ENCODE assay signal across 9 cellular contexts in the genomic region with DNA sequence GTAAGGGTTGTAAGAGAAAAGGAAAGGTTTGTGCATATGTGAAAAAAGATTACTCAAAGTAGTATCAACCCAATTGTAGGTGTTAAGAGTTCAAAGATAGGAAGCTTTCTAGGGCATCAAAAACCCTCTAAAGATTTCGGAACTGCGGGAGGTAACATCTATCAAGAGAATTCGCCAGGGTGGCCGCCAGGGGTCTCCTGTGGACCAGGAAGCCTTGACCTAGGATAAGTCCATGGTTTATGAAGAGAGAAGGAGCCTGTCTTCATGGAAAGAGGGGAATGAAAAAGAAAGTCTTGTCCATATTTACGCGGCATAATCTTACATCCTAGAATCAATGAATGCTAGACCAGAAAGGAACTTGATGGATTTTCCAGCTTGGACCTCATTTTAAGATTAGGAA.
A peak's percentile ranks its signal among the peaks of the same experiment; 100 is the strongest.
DNase-seq lines count a peak whose midpoint lies in the region; ATAC-seq, FAIRE-seq and TF ChIP-seq lines count a peak whose summit lies in the region.
"Had no signal": no experiment of that assay in that cellular context is flagged by ENCODE, and none has a peak within 500 bp of the region (broad histone marks: within the 10 kb centered on the region; RNA-seq: fewer than 3 reads in every experiment).

No MANE protein-coding gene starts in this region.

- H3K27ac Mint-ChIP-seq in astrocyte (ENCODE audit: unreplicated experiment) (no peak overlapping the region), type B pancreatic cell (no peak overlapping the region)
- H3K27ac Mint-ChIP-seq in CD4-positive, alpha-beta T cell, result no peak overlapping the region

- H3K36me3 Mint-ChIP-seq in astrocyte (ENCODE audit: low read depth, unreplicated experiment) (no peaks in the 10 kb centered on the region), type B pancreatic cell (no peaks in the 10 kb centered on the region)
- H3K36me3 Mint-ChIP-seq in CD4-positive, alpha-beta T cell (ENCODE audit: low read depth), result no peaks in the 10 kb centered on the region

- intact Hi-C loops in CD4-positive, alpha-beta T cell (cut with DNase I, micrococcal nuclease), result no loop called here

- H3K4me2 ChIP-seq in DND-41 (ENCODE audit: insufficient read depth, low read length), result no peak overlapping the region
- H3K4me2 ChIP-seq in astrocyte (ENCODE audit: low read length), result no peak overlapping the region

- H3K4me1 Mint-ChIP-seq in astrocyte (ENCODE audit: low read depth, unreplicated experiment), result peaks cover 19% of the 10 kb centered on the region
- no peaks in the 10 kb centered on the region for H3K4me1 Mint-ChIP-seq in type B pancreatic cell (ENCODE audit: unreplicated experiment)
- H3K4me1 Mint-ChIP-seq in CD4-positive, alpha-beta T cell (ENCODE audit: low read depth), result no peaks in the 10 kb centered on the region

- H3K4me3 Mint-ChIP-seq in astrocyte (ENCODE audit: unreplicated experiment) (no peak overlapping the region), type B pancreatic cell (no peak overlapping the region)
- no peak overlapping the region for H3K4me3 Mint-ChIP-seq in CD4-positive, alpha-beta T cell

- H4K20me1 ChIP-seq in DND-41 (ENCODE audit: insufficient read depth, low read length) (no peaks in the 10 kb centered on the region), astrocyte (ENCODE audit: insufficient read depth, low read length) (no peaks in the 10 kb centered on the region)

- no peak for FAIRE-seq in astrocyte (lab: Jason Lieb, UNC)

- H3K27ac ChIP-seq in DND-41 (ENCODE audit: low read length), result no peak overlapping the region
- no peak overlapping the region for H3K27ac ChIP-seq in astrocyte (ENCODE audit: low read depth, low read length)
- no peak overlapping the region for H3K27ac ChIP-seq in CD4-positive, alpha-beta T cell (ENCODE audit: low read depth, low read length)
- H3K27ac ChIP-seq: neutrophil had no signal

- H2AFZ ChIP-seq in DND-41 (ENCODE audit: low read depth, low read length), result no peak overlapping the region
- no peak overlapping the region for H2AFZ ChIP-seq in astrocyte (ENCODE audit: low read depth, low read length)

- peak; percentile 54 for DNase-seq in DND-41
- DNase-seq in H4 (ENCODE audit: low spot score), result peak; percentile 54
- peak; percentile 13 for DNase-seq in NCI-H460 (ENCODE audit: extremely low read depth, low read depth)
- peak; percentile 18 for DNase-seq in astrocyte (ENCODE audit: low read depth)
- peak; percentile 63 for DNase-seq in kidney tubule cell (ENCODE audit: low spot score)
- peak; percentile 67 for DNase-seq in type B pancreatic cell (ENCODE audit: extremely low spot score, unreplicated experiment)
- no peak for DNase-seq in CD4-positive, alpha-beta T cell

- POLR2A ChIA-PET in CD4-positive, alpha-beta T cell (lab: Charles Lee), result no interaction called here

- H3K9me3 Mint-ChIP-seq in astrocyte (ENCODE audit: unreplicated experiment), result no peaks in the 10 kb centered on the region
- no peaks in the 10 kb centered on the region for H3K9me3 Mint-ChIP-seq in type B pancreatic cell
- H3K9me3 Mint-ChIP-seq in CD4-positive, alpha-beta T cell, result no peaks in the 10 kb centered on the region

- H3K36me3 ChIP-seq in DND-41 (ENCODE audit: insufficient read depth, low read length) (no peaks in the 10 kb centered on the region), astrocyte (ENCODE audit: insufficient read depth, low read length) (no peaks in the 10 kb centered on the region)
- H3K36me3 ChIP-seq: neutrophil had no signal

- peak; percentile 81 for ATAC-seq in DND-41 (ENCODE audit: insufficient read depth, low read depth)
- ATAC-seq in GM21825 (IDR thresholded peaks at IDR 0.05; ENCODE audit: unreplicated experiment), result no peak
- ATAC-seq in CD4-positive, alpha-beta T cell (ENCODE audit: poor library complexity), result no peak

- CTCF ChIA-PET in CD4-positive, alpha-beta T cell (lab: Charles Lee), result no interaction called here

- TF ChIP-seq CTCF in DND-41 (IDR thresholded peaks at IDR 0.05; ENCODE audit: borderline replicate concordance, extremely low read depth, low read length, poor library complexity, severe bottlenecking) (peak; percentile 67), astrocyte (IDR thresholded peaks at IDR 0.05; ENCODE audit: insufficient read depth, low read depth, low read length) (peak; percentile 56), type B pancreatic cell (conservative IDR thresholded peaks at IDR 0.05) (peak; percentile 81)
- TF ChIP-seq CTCF in CD4-positive, alpha-beta T cell (IDR thresholded peaks at IDR 0.05), result no peak

- H3K4me1 ChIP-seq in DND-41 (ENCODE audit: insufficient read depth, low read length), result no peaks in the 10 kb centered on the region
- peaks cover 15% of the 10 kb centered on the region for H3K4me1 ChIP-seq in astrocyte (ENCODE audit: insufficient read depth, low read length)

- no peaks in the 10 kb centered on the region for H3K9me3 ChIP-seq in DND-41 (ENCODE audit: insufficient read depth, low read length, severe bottlenecking)
- H3K9me3 ChIP-seq in astrocyte (ENCODE audit: insufficient read depth, low read depth, low read length), result no peaks in the 10 kb centered on the region
- no peaks in the 10 kb centered on the region for H3K9me3 ChIP-seq in CD4-positive, alpha-beta T cell (ENCODE audit: control insufficient read depth, low read length)
- H3K9me3 ChIP-seq: neutrophil had no signal

- no peak overlapping the region for H3K9ac ChIP-seq in DND-41 (ENCODE audit: low read depth, low read length)
- H3K9ac ChIP-seq in astrocyte (ENCODE audit: low read length), result no peak overlapping the region

- H3K4me3 ChIP-seq in DND-41 (ENCODE audit: low read depth in 1 of 2, low read length in 2 of 2) (no peak overlapping the region), astrocyte (ENCODE audit: insufficient read depth, low read depth, low read length) (no peak overlapping the region)

- H3K27me3 Mint-ChIP-seq in astrocyte (ENCODE audit: low read depth, unreplicated experiment) (no peaks in the 10 kb centered on the region), type B pancreatic cell (peaks cover 32% of the 10 kb centered on the region)
- H3K27me3 Mint-ChIP-seq in CD4-positive, alpha-beta T cell, result peaks cover 5% of the 10 kb centered on the region

- peaks cover 2% of the 10 kb centered on the region for H3K27me3 ChIP-seq in DND-41 (ENCODE audit: insufficient read depth, low read length, poor library complexity)
- peaks cover 17% of the 10 kb centered on the region for H3K27me3 ChIP-seq in astrocyte (ENCODE audit: insufficient read depth, low read length)
- H3K27me3 ChIP-seq in CD4-positive, alpha-beta T cell (ENCODE audit: control insufficient read depth, insufficient read depth, low read length), result no peaks in the 10 kb centered on the region
- H3K27me3 ChIP-seq: neutrophil had no signal

- H3K79me2 ChIP-seq in DND-41 (ENCODE audit: insufficient read depth, low read length) (no peaks in the 10 kb centered on the region), astrocyte (ENCODE audit: insufficient read depth, low read length) (no peaks in the 10 kb centered on the region)

Comparison
In these comparisons a context has a peak if more than half of its experiments do, and no peak if none do; other contexts are left out.
1. DNase-seq: peak in DND-41 (single experiment), H4 (single experiment), NCI-H460 (single experiment), astrocyte (single experiment), kidney tubule cell (single experiment) and type B pancreatic cell (single experiment); none in CD4-positive, alpha-beta T cell (0 of 10).